ENCODE assay signal across 12 cellular contexts in genomic region chr6:14068133-14068532, GRCh38. TPM values are rescaled to one million over a fixed set of nuclear protein-coding genes. Genes with fewer than 3 reads are reported as not detected.
DNase-seq lines count a peak whose midpoint lies in the region; ATAC-seq, FAIRE-seq and TF ChIP-seq lines count a peak whose summit lies in the region.
"Had no signal": no experiment of that assay in that cellular context is flagged by ENCODE, and none has a peak within 500 bp of the region (broad histone marks: within the 10 kb centered on the region; RNA-seq: fewer than 3 reads in every experiment).

No MANE protein-coding gene starts in this region.

- no peaks in the 10 kb centered on the region for H3K36me3 Mint-ChIP-seq in activated B cell treated with CpG ODN at 0.5 μM for 24 hours (ENCODE audit: low read depth)

- H3K27ac Mint-ChIP-seq in activated B cell treated with CpG ODN at 0.5 μM for 24 hours: peak overlapping the region; percentile 64

- no peak for TF ChIP-seq POLR2A in H54 (IDR thresholded peaks at IDR 0.05; ENCODE audit: low read depth, low read length)

- no peak overlapping the region for H2AFZ ChIP-seq in ACC112 (ENCODE audit: low read length, unreplicated experiment)

- H3K27me3 ChIP-seq in ACC112 (ENCODE audit: insufficient read depth, low read length): no peaks in the 10 kb centered on the region

- no peak for ATAC-seq in activated B cell treated with CpG ODN at 0.5 μM for 24 hours (ENCODE audit: low read depth)
- no peak for ATAC-seq in GM19455 (IDR thresholded peaks at IDR 0.05; ENCODE audit: unreplicated experiment)
- ATAC-seq: left colon had no signal

- no peaks in the 10 kb centered on the region for H3K27me3 Mint-ChIP-seq in activated B cell treated with CpG ODN at 0.5 μM for 24 hours

- FAIRE-seq in H54 (lab: Jason Lieb, UNC): no peak

- TF ChIP-seq CTCF in activated B cell treated with CpG ODN at 0.5 μM for 24 hours (IDR thresholded peaks at IDR 0.05): no peak
- no peak for TF ChIP-seq CTCF in fibroblast of villous mesenchyme (IDR thresholded peaks at IDR 0.05; ENCODE audit: insufficient read depth, low read depth, low read length)

- CTCF ChIA-PET in activated B cell treated with CpG ODN at 0.5 μM for 24 hours (lab: Charles Lee): interaction anchor here (1.2 to 7.3 kb wide), 8 partner anchors 24 to 158 kb away, joined by 4 to 168 read pairs (median 24); no protein-coding TSS in a partner anchor

- H3K79me2 ChIP-seq in ACC112 (ENCODE audit: control insufficient read depth, insufficient read depth, low read length, unreplicated experiment): no peaks in the 10 kb centered on the region

- H3K4me3 ChIP-seq in ACC112 (ENCODE audit: low read depth, low read length) (peak overlapping the region; percentile 32; the same call in 1 of the 2 replicates), fibroblast of villous mesenchyme (ENCODE audit: low read depth, low read length) (no peak overlapping the region)

- H3K4me1 Mint-ChIP-seq in activated B cell treated with CpG ODN at 0.5 μM for 24 hours: peaks cover 44% of the 10 kb centered on the region

- H3K9me3 Mint-ChIP-seq in activated B cell treated with CpG ODN at 0.5 μM for 24 hours: no peaks in the 10 kb centered on the region

- H3K36me3 ChIP-seq in ACC112 (ENCODE audit: insufficient read depth, low read length): no peaks in the 10 kb centered on the region

- intact Hi-C loops in activated B cell treated with CpG ODN at 0.5 μM for 24 hours (cut with micrococcal nuclease): loop anchor here (10.0 kb wide), 1 partner anchor 1557 kb away; no protein-coding TSS in a partner anchor

- H3K4me3 Mint-ChIP-seq in activated B cell treated with CpG ODN at 0.5 μM for 24 hours: no peak overlapping the region

- peaks cover 15% of the 10 kb centered on the region for H3K4me1 ChIP-seq in ACC112 (ENCODE audit: control insufficient read depth, insufficient read depth, low read length, unreplicated experiment)

- peak; percentile 38 for DNase-seq in H54 (ENCODE audit: insufficient read length, low spot score)
- no peak for DNase-seq in activated B cell treated with CpG ODN at 0.5 μM for 24 hours
- DNase-seq in fibroblast of villous mesenchyme (ENCODE audit: low read depth): peak; percentile 63
- no peak for DNase-seq in NCI-H510A (lab: John Stamatoyannopoulos, UW)
- DNase-seq in cortex of kidney (lab: John Stamatoyannopoulos, UW): no peak
- DNase-seq in HPDE6-E6E7 (ENCODE audit: extremely low spot score): no peak
- DNase-seq: amygdala, left colon, occipital lobe had no signal

- peak overlapping the region; percentile 58 for H3K27ac ChIP-seq in ACC112 (ENCODE audit: low read depth, low read length)
- H3K27ac ChIP-seq: C4-2B had no signal

- POLR2A ChIA-PET in activated B cell treated with CpG ODN at 0.5 μM for 24 hours (lab: Charles Lee): interaction anchor here (3.6 to 6.1 kb wide), 5 partner anchors 26 to 58 kb away, joined by 14 to 52 read pairs (median 40); partner anchors contain the start of gene CD83

RNA-seq across cellular contexts. Expression of gene CD83, which starts 49.4 kb away (rescaled TPM):
- total RNA-seq in activated B cell treated with CpG ODN at 0.5 μM for 24 hours (483 and 492 TPM in 2 replicates), fibroblast of villous mesenchyme (0.32 and 0.86 TPM in 2 replicates)

Comparison
In these comparisons a context has a peak if more than half of its experiments do, and no peak if none do; other contexts are left out.
1. DNase-seq: peak in H54 (single experiment) and fibroblast of villous mesenchyme (single experiment); none in activated B cell treated with CpG ODN at 0.5 μM for 24 hours (single experiment), NCI-H510A (single experiment), cortex of kidney (single experiment) and HPDE6-E6E7 (single experiment).
2. RNA of gene CD83, which starts 49.4 kb away (total RNA-seq): 483 to 492 TPM in activated B cell treated with CpG ODN at 0.5 μM for 24 hours; 0.32 to 0.86 TPM in fibroblast of villous mesenchyme; every median in the first group is over 100 times any median in the second.